In the genomic region with DNA sequence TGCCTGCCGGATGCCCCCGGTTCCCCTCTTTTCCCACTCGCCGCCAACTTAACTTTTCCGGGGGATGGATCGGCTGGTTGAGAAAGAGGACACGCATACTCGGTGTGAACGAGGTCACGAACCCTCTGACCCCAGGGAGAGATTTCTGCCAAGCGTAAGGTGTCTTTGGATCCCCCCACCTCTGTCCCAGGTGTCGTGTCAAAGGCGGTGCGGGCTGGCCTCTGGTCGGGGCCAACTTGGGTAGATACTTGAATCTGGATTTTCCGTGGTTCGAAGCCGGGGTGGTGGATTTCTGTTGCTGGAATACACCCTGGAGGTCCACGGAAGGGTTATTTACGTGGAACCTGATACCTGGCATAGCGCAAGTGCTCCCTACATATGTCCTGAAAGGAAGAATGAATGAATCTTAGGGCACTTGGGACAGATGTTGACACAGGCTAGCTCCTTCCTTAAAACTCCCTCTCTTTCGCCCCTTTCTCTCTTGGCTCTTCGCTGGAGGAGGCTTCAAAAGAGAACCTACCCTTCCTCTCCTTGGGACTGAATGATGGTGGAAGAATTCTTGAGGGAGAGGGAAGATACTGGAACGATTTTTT, we compare ENCODE assay signal across 9 cellular contexts. TPM values are rescaled to one million over a fixed set of nuclear protein-coding genes. Genes with fewer than 3 reads are reported as not detected.
DNase-seq lines count a peak whose midpoint lies in the region; ATAC-seq, FAIRE-seq and TF ChIP-seq lines count a peak whose summit lies in the region.
"Had no signal": no experiment of that assay in that cellular context is flagged by ENCODE, and none has a peak within 500 bp of the region (broad histone marks: within the 10 kb centered on the region; RNA-seq: fewer than 3 reads in every experiment).

No MANE protein-coding gene starts in this region.

- no peak overlapping the region for H3K14ac ChIP-seq in trophoblast cell (ENCODE audit: low read length)

- no peak overlapping the region for H3K23ac ChIP-seq in trophoblast cell (ENCODE audit: low read length)

- no CpG with 5 or more reads among the region's 24 CpGs for WGBS in trophoblast cell (ENCODE audit: extremely low coverage, insufficient coverage, insufficient read length)

- no peak overlapping the region for H2BK120ac ChIP-seq in trophoblast cell (ENCODE audit: insufficient read depth, low read length, poor library complexity)

- H3K36me3 ChIP-seq in NT2/D1 (ENCODE audit: insufficient read depth, insufficient read length, low read length) (no peaks in the 10 kb centered on the region), trophoblast cell (ENCODE audit: control insufficient read depth in 1 of 2, insufficient read depth in 2 of 2, low read length in 2 of 2) (no peaks in the 10 kb centered on the region)

- H3K27ac Mint-ChIP-seq in glutamatergic neuron (ENCODE audit: unreplicated experiment), result peak overlapping the region; percentile 60
- H3K27ac Mint-ChIP-seq: activated B cell treated with CpG ODN at 0.5 μM for 24 hours had no signal

- no peaks in the 10 kb centered on the region for H3K79me1 ChIP-seq in trophoblast cell (ENCODE audit: low read length)

- H4K91ac ChIP-seq in trophoblast cell (ENCODE audit: low read depth, low read length), result no peak overlapping the region

- peaks cover 12% of the 10 kb centered on the region for H3K9me3 Mint-ChIP-seq in glutamatergic neuron (ENCODE audit: unreplicated experiment)

- H3K36me3 Mint-ChIP-seq in glutamatergic neuron (ENCODE audit: unreplicated experiment), result no peaks in the 10 kb centered on the region

- H2AK5ac ChIP-seq in trophoblast cell (ENCODE audit: low read length), result no peak overlapping the region

- no peak for TF ChIP-seq CTCF in glutamatergic neuron (IDR thresholded peaks at IDR 0.05; ENCODE audit: partially characterized antibody, unreplicated experiment)

- ATAC-seq in HG03565 (IDR thresholded peaks at IDR 0.05; ENCODE audit: unreplicated experiment), result no peak

- H3K4me3 Mint-ChIP-seq in glutamatergic neuron (ENCODE audit: unreplicated experiment), result peak overlapping the region; percentile 94
- H3K4me3 Mint-ChIP-seq: activated B cell treated with CpG ODN at 0.5 μM for 24 hours had no signal

- no peak overlapping the region for H2BK5ac ChIP-seq in trophoblast cell (ENCODE audit: low read depth, low read length, poor library complexity)

- DNase-seq in AG08396 (ENCODE audit: low spot score), result peak; percentile 6
- DNase-seq in NT2/D1 (ENCODE audit: low read depth, low spot score), result no peak
- DNase-seq in glutamatergic neuron, result no peak
- no peak for DNase-seq in trophoblast cell
- no peak for DNase-seq in activated gamma-delta T cell (lab: John Stamatoyannopoulos, UW)
- DNase-seq in GM19239 (ENCODE audit: insufficient read length, low spot score), result no peak
- DNase-seq in AG20443 (ENCODE audit: low spot score), result no peak
- DNase-seq: activated B cell treated with CpG ODN at 0.5 μM for 24 hours had no signal

- H4K8ac ChIP-seq in trophoblast cell (ENCODE audit: low read depth, low read length), result no peak overlapping the region

- no peak overlapping the region for H2BK12ac ChIP-seq in trophoblast cell (ENCODE audit: low read length)

- H3K4me1 Mint-ChIP-seq in glutamatergic neuron (ENCODE audit: low read depth, unreplicated experiment), result peaks cover 4% of the 10 kb centered on the region
- H3K4me1 Mint-ChIP-seq: activated B cell treated with CpG ODN at 0.5 μM for 24 hours had no signal

- no peaks in the 10 kb centered on the region for H3K27me3 Mint-ChIP-seq in glutamatergic neuron (ENCODE audit: unreplicated experiment)

- H3K18ac ChIP-seq in trophoblast cell (ENCODE audit: low read length), result no peak overlapping the region

- peak overlapping the region; percentile 72 for H3K4me3 ChIP-seq in NT2/D1 (ENCODE audit: insufficient read length, low read depth)
- peak overlapping the region; percentile 84 for H3K4me3 ChIP-seq in trophoblast cell (ENCODE audit: low read depth, low read length)

- H3K4ac ChIP-seq in trophoblast cell (ENCODE audit: low read depth, low read length), result no peak overlapping the region

- no peaks in the 10 kb centered on the region for H3K4me1 ChIP-seq in NT2/D1 (ENCODE audit: insufficient read depth, insufficient read length)
- H3K4me1 ChIP-seq in trophoblast cell (ENCODE audit: control insufficient read depth in 1 of 2, insufficient read depth in 2 of 2, low read length in 2 of 2), result peaks cover 5% of the 10 kb centered on the region in 2 experiments

- H3K4me2 ChIP-seq in trophoblast cell (ENCODE audit: low read length), result peak overlapping the region; percentile 85

- H3K79me2 ChIP-seq in trophoblast cell (ENCODE audit: control insufficient read depth, insufficient read depth, low read length, poor library complexity), result peaks cover 4% of the 10 kb centered on the region

- H3K27ac ChIP-seq in trophoblast cell (ENCODE audit: low read depth, low read length), result no peak overlapping the region

- no peak overlapping the region for H4K12ac ChIP-seq in trophoblast cell (ENCODE audit: low read depth, low read length)

- H3K9me3 ChIP-seq in NT2/D1 (ENCODE audit: insufficient read depth, low read length), result no peaks in the 10 kb centered on the region
- no peaks in the 10 kb centered on the region for H3K9me3 ChIP-seq in trophoblast cell (ENCODE audit: insufficient read depth, low read depth, low read length)

- H3K9ac ChIP-seq in NT2/D1 (ENCODE audit: insufficient read length, low read depth) (peak overlapping the region; percentile 87), trophoblast cell (ENCODE audit: low read length) (peak overlapping the region; percentile 78)

- no peak overlapping the region for H2AFZ ChIP-seq in trophoblast cell (ENCODE audit: insufficient read depth, low read length, poor library complexity)

- H3K27me3 ChIP-seq in NT2/D1 (ENCODE audit: insufficient read depth, insufficient read length), result peaks cover 47% of the 10 kb centered on the region
- H3K27me3 ChIP-seq in trophoblast cell (ENCODE audit: insufficient read depth, low read length), result no peaks in the 10 kb centered on the region

- FAIRE-seq in GM19239 (lab: Jason Lieb, UNC), result no peak

RNA-seq across cellular contexts. Expression of gene DOK5, which starts 1.0 kb away (rescaled TPM):
- total RNA-seq in glutamatergic neuron (ENCODE audit: unreplicated experiment), result 30.8 TPM
- polyA plus RNA-seq in trophoblast cell (2013), result 26.2 and 28.9 TPM in 2 replicates
- total RNA-seq: activated B cell treated with CpG ODN at 0.5 μM for 24 hours had no signal
